ENCODE assay signal across 24 cellular contexts in the genomic region with DNA sequence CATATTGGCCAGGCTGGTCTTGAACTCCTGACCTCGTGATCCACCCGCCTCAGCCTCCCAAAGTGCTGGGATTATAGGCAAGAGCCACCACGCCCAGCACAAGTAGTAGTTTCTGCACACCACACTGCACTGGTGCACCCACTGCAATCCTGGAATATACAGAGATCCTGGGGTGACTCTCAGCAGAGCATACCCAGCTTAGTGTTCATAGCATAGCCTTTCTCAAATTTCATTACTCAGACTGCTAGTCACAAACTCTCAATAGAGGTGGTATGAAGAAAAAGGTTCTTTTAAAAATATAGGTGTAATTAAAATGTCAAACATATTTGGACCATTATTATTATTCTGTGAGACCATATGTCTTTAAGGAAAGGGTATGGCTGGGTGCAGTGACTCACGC. TPM values are rescaled to one million over a fixed set of nuclear protein-coding genes. Genes with fewer than 3 reads are reported as not detected.
DNase-seq lines count a peak whose midpoint lies in the region; ATAC-seq and TF ChIP-seq lines count a peak whose summit lies in the region.
"Had no signal": no experiment of that assay in that cellular context is flagged by ENCODE, and none has a peak within 500 bp of the region (broad histone marks: within the 10 kb centered on the region; RNA-seq: fewer than 3 reads in every experiment).

No MANE protein-coding gene starts in this region.

- intact Hi-C loops in IMR-90 (cut with micrococcal nuclease), result no loop called here

- H3K56ac ChIP-seq in IMR-90 (ENCODE audit: extremely low read depth, insufficient read depth, low read length), result no peak overlapping the region

- no peak for TF ChIP-seq RAD21 in IMR-90 (IDR thresholded peaks at IDR 0.05; ENCODE audit: low read length)

- H3K9ac ChIP-seq in GM23248, result no peak overlapping the region
- H3K9ac ChIP-seq in IMR-90 (ENCODE audit: low read depth, low read length), result no peak overlapping the region
- H3K9ac ChIP-seq in adipocyte (ENCODE audit: low read length), result no peak overlapping the region
- H3K9ac ChIP-seq in trophoblast cell (ENCODE audit: low read length), result no peak overlapping the region
- H3K9ac ChIP-seq: BLaER1 had no signal

- no peak overlapping the region for H4K5ac ChIP-seq in IMR-90 (ENCODE audit: low read depth, low read length)

- H3K27me3 ChIP-seq in GM23248 (replicated peaks; ENCODE audit: insufficient read depth), result no peaks in the 10 kb centered on the region
- H3K27me3 ChIP-seq in IMR-90 (ENCODE audit: control insufficient read depth, insufficient read depth, low read length), result no peaks in the 10 kb centered on the region
- H3K27me3 ChIP-seq in adipocyte (replicated peaks; ENCODE audit: control insufficient read depth, insufficient read depth, low read length), result no peaks in the 10 kb centered on the region
- no peaks in the 10 kb centered on the region for H3K27me3 ChIP-seq in trophoblast cell (ENCODE audit: insufficient read depth, low read length)
- H3K27me3 ChIP-seq: BLaER1 had no signal

- peaks cover 3% of the 10 kb centered on the region for H3K9me1 ChIP-seq in IMR-90 (ENCODE audit: insufficient read depth, low read length)

- no peaks in the 10 kb centered on the region for H3K9me3 Mint-ChIP-seq in activated CD4-positive, alpha-beta memory T cell treated with anti-CD3 and anti-CD28 coated beads, Interleukin-2, amount 10 ng/mL, durations not matched to agents 7 days and 5 days
- H3K9me3 Mint-ChIP-seq: CD4-positive, alpha-beta T cell had no signal

- TF ChIP-seq CTCF in IMR-90 (conservative IDR thresholded peaks at IDR 0.05; ENCODE audit: low read depth, low read length), result no peak

- TF ChIP-seq POLR2A in IMR-90 (IDR thresholded peaks at IDR 0.05; ENCODE audit: low read depth, low read length), result no peak

- no peak overlapping the region for H2AK9ac ChIP-seq in IMR-90 (replicated peaks; ENCODE audit: low read depth, low read length, poor library complexity)

- H3K4me2 ChIP-seq in GM23248 (ENCODE audit: unreplicated experiment) (no peak overlapping the region), IMR-90 (ENCODE audit: low read depth, low read length) (no peak overlapping the region), trophoblast cell (ENCODE audit: low read length) (no peak overlapping the region)
- H3K4me2 ChIP-seq: BLaER1 had no signal

- H4K8ac ChIP-seq in IMR-90 (ENCODE audit: low read depth in 2 of 2, low read length in 2 of 2) (no peak overlapping the region), trophoblast cell (ENCODE audit: low read depth, low read length) (no peak overlapping the region)

- H2BK12ac ChIP-seq in trophoblast cell (ENCODE audit: low read length), result no peak overlapping the region

- H2AFZ ChIP-seq in GM23248 (no peak overlapping the region), IMR-90 (replicated peaks; ENCODE audit: low read length, poor library complexity) (no peak overlapping the region), trophoblast cell (ENCODE audit: insufficient read depth, low read length, poor library complexity) (no peak overlapping the region)

- peaks cover 42% of the 10 kb centered on the region for H3F3A ChIP-seq in GM23248 (ENCODE audit: insufficient read depth)

- peak; percentile 87 for ATAC-seq in IMR-90 (ENCODE audit: low read depth)
- ATAC-seq: Panc1 had no signal

- H3K4me1 Mint-ChIP-seq in activated CD4-positive, alpha-beta memory T cell treated with anti-CD3 and anti-CD28 coated beads, Interleukin-2, amount 10 ng/mL, durations not matched to agents 7 days and 5 days, result peaks cover 6% of the 10 kb centered on the region

- in situ Hi-C loops in GM23248 (cut with MboI), result no loop called here
- in situ Hi-C loops in IMR-90 (cut with MboI; ENCODE audit: low sequenced_read_pairs), result no loop called here

- H3K36me3 Mint-ChIP-seq in activated CD4-positive, alpha-beta memory T cell treated with anti-CD3 and anti-CD28 coated beads, Interleukin-2, amount 10 ng/mL, durations not matched to agents 7 days and 5 days (ENCODE audit: low read depth), result no peaks in the 10 kb centered on the region

- no peaks in the 10 kb centered on the region for H3K9me3 ChIP-seq in GM23248 (ENCODE audit: low read depth)
- no peaks in the 10 kb centered on the region for H3K9me3 ChIP-seq in IMR-90 (ENCODE audit: control insufficient read depth, insufficient read depth, low read length)
- no peaks in the 10 kb centered on the region for H3K9me3 ChIP-seq in adipocyte (ENCODE audit: control insufficient read depth, low read length)
- no peaks in the 10 kb centered on the region for H3K9me3 ChIP-seq in trophoblast cell (ENCODE audit: insufficient read depth, low read depth, low read length)
- H3K9me3 ChIP-seq: BLaER1 had no signal

- dilution Hi-C loops in IMR-90 (cut with HindIII; ENCODE audit: low sequenced_read_pairs, unreplicated experiment), result no loop called here

- H2BK15ac ChIP-seq in IMR-90 (ENCODE audit: low read depth, low read length), result no peak overlapping the region

- no peak overlapping the region for H2BK20ac ChIP-seq in IMR-90 (ENCODE audit: low read depth, low read length)

- BruUV-seq in IMR-90 (replicated peaks; lab: Mats Ljungman, UMichigan), result no TSS peak

- H2BK5ac ChIP-seq in IMR-90 (ENCODE audit: low read depth, low read length, poor library complexity, severe bottlenecking), result no peak overlapping the region
- no peak overlapping the region for H2BK5ac ChIP-seq in trophoblast cell (ENCODE audit: low read depth, low read length, poor library complexity)

- H3K4me1 ChIP-seq in GM23248 (ENCODE audit: insufficient read depth), result peaks cover 6% of the 10 kb centered on the region
- no peaks in the 10 kb centered on the region; the same call in 1 of the 2 replicates for H3K4me1 ChIP-seq in IMR-90 (ENCODE audit: control insufficient read depth, insufficient read depth, low read length)
- peaks cover 13% of the 10 kb centered on the region for H3K4me1 ChIP-seq in adipocyte (ENCODE audit: control insufficient read depth, insufficient read depth, low read length)
- no peaks in the 10 kb centered on the region for H3K4me1 ChIP-seq in trophoblast cell (ENCODE audit: control insufficient read depth in 1 of 2, insufficient read depth in 2 of 2, low read length in 2 of 2)
- H3K4me1 ChIP-seq: BLaER1 had no signal

- H2BK120ac ChIP-seq in IMR-90 (ENCODE audit: low read depth, low read length) (no peak overlapping the region), trophoblast cell (ENCODE audit: insufficient read depth, low read length, poor library complexity) (no peak overlapping the region)

- H3K27me3 Mint-ChIP-seq in activated CD4-positive, alpha-beta memory T cell treated with anti-CD3 and anti-CD28 coated beads, Interleukin-2, amount 10 ng/mL, durations not matched to agents 7 days and 5 days, result peaks cover 15% of the 10 kb centered on the region

- H3K18ac ChIP-seq in IMR-90 (ENCODE audit: low read depth, low read length), result no peak overlapping the region
- no peak overlapping the region for H3K18ac ChIP-seq in trophoblast cell (ENCODE audit: low read length)

- no peaks in the 10 kb centered on the region for H3K9me2 ChIP-seq in GM23248 (ENCODE audit: insufficient read depth)

- H2AK5ac ChIP-seq in IMR-90 (ENCODE audit: low read depth, low read length) (no peak overlapping the region), trophoblast cell (ENCODE audit: low read length) (no peak overlapping the region)

- POLR2A ChIA-PET in IMR-90 (lab: Charles Lee; ENCODE audit: unreplicated experiment), result no interaction called here
- POLR2A ChIA-PET in activated CD4-positive, alpha-beta memory T cell treated with anti-CD3 and anti-CD28 coated beads, Interleukin-2, amount 10 ng/mL, durations not matched to agents 7 days and 5 days (lab: Charles Lee), result no interaction called here

- H3K14ac ChIP-seq in IMR-90 (replicated peaks; ENCODE audit: low read depth, low read length) (no peak overlapping the region), trophoblast cell (ENCODE audit: low read length) (no peak overlapping the region)

- H4K20me1 ChIP-seq in GM23248 (ENCODE audit: insufficient read depth), result no peaks in the 10 kb centered on the region
- no peaks in the 10 kb centered on the region for H4K20me1 ChIP-seq in IMR-90 (ENCODE audit: insufficient read depth, low read length)
- H4K20me1 ChIP-seq: BLaER1 had no signal

- H3K4me3 Mint-ChIP-seq in activated CD4-positive, alpha-beta memory T cell treated with anti-CD3 and anti-CD28 coated beads, Interleukin-2, amount 10 ng/mL, durations not matched to agents 7 days and 5 days, result no peak overlapping the region
- H3K4me3 Mint-ChIP-seq: CD4-positive, alpha-beta T cell had no signal

- H3K79me2 ChIP-seq in GM23248 (ENCODE audit: insufficient read depth) (no peaks in the 10 kb centered on the region), trophoblast cell (ENCODE audit: control insufficient read depth, insufficient read depth, low read length, poor library complexity) (no peaks in the 10 kb centered on the region)

- H3K27ac ChIP-seq in GM23248 (no peak overlapping the region), IMR-90 (ENCODE audit: insufficient read depth, low read length) (no peak overlapping the region), trophoblast cell (ENCODE audit: low read depth, low read length) (no peak overlapping the region), caudate nucleus (ENCODE audit: low read depth, low read length) (no peak overlapping the region)
- H3K27ac ChIP-seq: BLaER1, HL-60 had no signal

- H3K23ac ChIP-seq in IMR-90 (ENCODE audit: low read depth, low read length) (no peak overlapping the region), trophoblast cell (ENCODE audit: low read length) (no peak overlapping the region)

- WGBS in GM23248 (ENCODE audit: low coverage in 1 of 2, low lambda C conversion rate in 2 of 2, missing lambda C conversion rate in 2 of 2), 2 experiments, result 90 to 95% methylated on average over 4 of the region's 4 CpGs
- WGBS in IMR-90 (ENCODE audit: extremely low coverage in 2 of 2, insufficient read length in 1 of 2), 2 experiments, result 100% methylated on average over 2 of the region's 4 CpGs; no CpG with 5 or more reads in 1 of the 2 experiments
- WGBS in trophoblast cell (ENCODE audit: extremely low coverage, insufficient coverage, insufficient read length), result no CpG with 5 or more reads among the region's 4 CpGs

- no peak overlapping the region for H3K4me3 ChIP-seq in GM23248
- no peak overlapping the region for H3K4me3 ChIP-seq in IMR-90 (ENCODE audit: insufficient read depth, low read depth, low read length)
- no peak overlapping the region for H3K4me3 ChIP-seq in adipocyte (ENCODE audit: low read length)
- H3K4me3 ChIP-seq in trophoblast cell (ENCODE audit: low read depth, low read length), result no peak overlapping the region
- H3K4me3 ChIP-seq: BLaER1 had no signal

- H4K12ac ChIP-seq in trophoblast cell (ENCODE audit: low read depth, low read length), result no peak overlapping the region

- H3K4ac ChIP-seq in IMR-90 (ENCODE audit: low read depth, low read length), result no peak overlapping the region
- H3K4ac ChIP-seq in trophoblast cell (ENCODE audit: low read depth, low read length), result no peak overlapping the region

- no peak overlapping the region for H4K91ac ChIP-seq in IMR-90 (ENCODE audit: insufficient read depth, low read depth, low read length)
- no peak overlapping the region for H4K91ac ChIP-seq in trophoblast cell (ENCODE audit: low read depth, low read length)

- H3K79me1 ChIP-seq in IMR-90 (ENCODE audit: low read depth in 1 of 2, low read length in 2 of 2) (no peaks in the 10 kb centered on the region), trophoblast cell (ENCODE audit: low read length) (no peaks in the 10 kb centered on the region)

- CTCF ChIA-PET in IMR-90 (lab: Yijun Ruan, JAX), result no interaction called here
- CTCF ChIA-PET in activated CD4-positive, alpha-beta memory T cell treated with anti-CD3 and anti-CD28 coated beads, Interleukin-2, amount 10 ng/mL, durations not matched to agents 7 days and 5 days (lab: Charles Lee), result interaction anchor here (1.6 to 9.5 kb wide), 2 partner anchors 12 to 140 kb away, joined by 6 to 74 read pairs; no protein-coding TSS in a partner anchor

- no peaks in the 10 kb centered on the region for H3K36me3 ChIP-seq in GM23248 (ENCODE audit: low read depth)
- H3K36me3 ChIP-seq in IMR-90 (ENCODE audit: control insufficient read depth, insufficient read depth, low read length), result no peaks in the 10 kb centered on the region
- no peaks in the 10 kb centered on the region for H3K36me3 ChIP-seq in adipocyte (ENCODE audit: control insufficient read depth, insufficient read depth, low read length, severe bottlenecking)
- H3K36me3 ChIP-seq in trophoblast cell (ENCODE audit: control insufficient read depth in 1 of 2, insufficient read depth in 2 of 2, low read length in 2 of 2), result no peaks in the 10 kb centered on the region
- H3K36me3 ChIP-seq: BLaER1 had no signal

- no peak overlapping the region for H3K27ac Mint-ChIP-seq in activated CD4-positive, alpha-beta memory T cell treated with anti-CD3 and anti-CD28 coated beads, Interleukin-2, amount 10 ng/mL, durations not matched to agents 7 days and 5 days
- H3K27ac Mint-ChIP-seq: CD4-positive, alpha-beta T cell had no signal

- peak; percentile 49 for DNase-seq in GM23248
- DNase-seq in IMR-90, result peak; percentile 75
- peak; percentile 24 for DNase-seq in adipocyte (ENCODE audit: low read depth)
- peak; percentile 33 to 41 for DNase-seq in trophoblast cell
- DNase-seq in caudate nucleus (lab: John Stamatoyannopoulos, UW), result no peak
- no peak for DNase-seq in activated CD4-positive, alpha-beta memory T cell treated with anti-CD3 and anti-CD28 coated beads, Interleukin-2, amount 10 ng/mL, durations not matched to agents 7 days and 5 days
- DNase-seq in T1000 (lab: John Stamatoyannopoulos, UW), result no peak
- DNase-seq: ACHN; CD4-positive, alpha-beta T cell; COR-L47; DMS 273 treated with DMSO at 0.1 percent for 48 hours; DND-41; KG1; NCI-H1092 treated with DMSO at 0.1 percent for 48 hours; NCI-H1436 treated with DMSO at 0.1 percent for 48 hours; NCI-H2029; NCI-H226; NCI-H510A treated with DMSO at 0.1 percent for 48 hours; NCI-H774; NK-92 treated with Interleukin-12 subunit alpha and Interleukin-12 subunit beta, amount 100 ng/mL, for 24 hours; Right ventricle myocardium superior had no signal

RNA-seq across cellular contexts. Expression of a gene that starts 6.2 kb away (rescaled TPM):
- 21.0 and 24.8 TPM in 2 replicates for total RNA-seq in GM23248 (2014; rRNA removed; shearing (Covaris generic))
- polyA plus RNA-seq in GM23248 (2016; fragmentation: Nextera tagmentation; extraction: Ambion mirVana) (17.0 and 19.5 TPM in 2 replicates), IMR-90 (2012; rRNA removed) (27.1 and 29.0 TPM in 2 replicates)
- total RNA-seq in IMR-90 (2012; rRNA removed), result 29.4 and 42.8 TPM in 2 replicates
- polyA plus RNA-seq in IMR-90 (2012; cell fraction: cytosol; rRNA removed), result 24.2 and 25.1 TPM in 2 replicates
- polyA plus RNA-seq in IMR-90 (2012; cell fraction: nucleus; rRNA removed; ENCODE audit: low replicate concordance), result 25.9 and 37.1 TPM in 2 replicates
- polyA plus RNA-seq in trophoblast cell (2013), result 18.2 and 18.7 TPM in 2 replicates
- total RNA-seq in activated CD4-positive, alpha-beta memory T cell treated with anti-CD3 and anti-CD28 coated beads, Interleukin-2, amount 10 ng/mL, durations not matched to agents 7 days and 5 days, result 10 to 100 TPM; 19.7 to 22.2 TPM

RNA-seq across cellular contexts. Expression of a gene that starts 41.7 kb away (rescaled TPM):
- 6.4 and 8.6 TPM in 2 replicates for total RNA-seq in GM23248 (2014; rRNA removed; shearing (Covaris generic))
- polyA plus RNA-seq in GM23248 (2016; fragmentation: Nextera tagmentation; extraction: Ambion mirVana) (5.0 and 6.0 TPM in 2 replicates), IMR-90 (2012; rRNA removed) (3.4 and 5.0 TPM in 2 replicates)
- 14.2 and 15.6 TPM in 2 replicates for total RNA-seq in IMR-90 (2012; rRNA removed)
- polyA plus RNA-seq in IMR-90 (2012; cell fraction: cytosol; rRNA removed), result 1.2 and 1.3 TPM in 2 replicates
- polyA plus RNA-seq in IMR-90 (2012; cell fraction: nucleus; rRNA removed; ENCODE audit: low replicate concordance), result 2.6 and 17.2 TPM in 2 replicates
- polyA plus RNA-seq in trophoblast cell (2013), result 4.2 and 4.4 TPM in 2 replicates
- 10 to 100 TPM; 11.0 to 12.0 TPM for total RNA-seq in activated CD4-positive, alpha-beta memory T cell treated with anti-CD3 and anti-CD28 coated beads, Interleukin-2, amount 10 ng/mL, durations not matched to agents 7 days and 5 days

Comparison
In these comparisons a context has a peak if more than half of its experiments do, and no peak if none do; other contexts are left out.
1. DNase-seq: peak in GM23248 (single experiment), IMR-90 (single experiment), adipocyte (single experiment) and trophoblast cell (2 of 2); none in caudate nucleus (0 of 61), activated CD4-positive, alpha-beta memory T cell treated with anti-CD3 and anti-CD28 coated beads, Interleukin-2, amount 10 ng/mL, durations not matched to agents 7 days and 5 days (single experiment) and T1000 (single experiment).